Comparison of ENCODE assay signal across 22 cellular contexts in the genomic region with DNA sequence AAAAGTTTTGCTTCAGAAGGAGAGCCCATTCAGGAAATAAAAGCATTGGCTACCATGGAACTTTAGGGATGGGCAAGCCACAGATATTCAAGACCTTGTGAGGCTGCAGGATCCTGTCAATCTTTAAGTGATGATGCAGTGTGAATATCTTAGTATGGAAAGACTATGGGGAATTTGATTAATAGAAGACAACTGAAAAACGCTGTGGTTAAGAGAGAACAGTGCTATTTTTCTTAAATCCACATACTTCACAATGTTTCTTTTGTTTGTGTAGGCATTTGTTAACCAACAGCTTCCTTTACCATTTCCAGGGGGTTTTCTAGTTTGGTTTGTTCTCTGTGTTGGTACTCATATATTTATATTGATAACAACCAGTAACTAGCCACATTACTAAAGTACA.
"Had no signal": no experiment of that assay in that cellular context is flagged by ENCODE, and none has a peak within 500 bp of the region (broad histone marks: within the 10 kb centered on the region; RNA-seq: fewer than 3 reads in every experiment).

No MANE protein-coding gene starts in this region.

- H3K4me3 ChIP-seq: SJCRH30, SK-N-MC had no signal

- H3K27ac ChIP-seq: HL-60, SJCRH30, SK-N-MC had no signal

- DNase-seq: KBM-7, MV-4-11, NCI-H1048, NCI-H1105, NCI-H1417, NCI-H1436 treated with DMSO at 0.1 percent for 48 hours, NCI-H1694, NCI-H187 treated with DMSO at 0.1 percent for 48 hours, NCI-H2029 treated with DMSO at 0.1 percent for 48 hours, NCI-H2171 treated with DMSO at 0.1 percent for 48 hours, NCI-H345, NCI-H446 treated with DMSO at 0.1 percent for 48 hours, NCI-H524, NCI-H69, NCI-H774, PC-3, SHP77 treated with DMSO at 0.1 percent for 48 hours, SJCRH30 had no signal

- H3K36me3 ChIP-seq: SJCRH30 had no signal

- H3K27me3 ChIP-seq: SJCRH30 had no signal

- H3K9me3 ChIP-seq: SJCRH30 had no signal

- ATAC-seq: Panc1, PC-3, Right ventricle myocardium inferior had no signal
